In the genomic region with DNA sequence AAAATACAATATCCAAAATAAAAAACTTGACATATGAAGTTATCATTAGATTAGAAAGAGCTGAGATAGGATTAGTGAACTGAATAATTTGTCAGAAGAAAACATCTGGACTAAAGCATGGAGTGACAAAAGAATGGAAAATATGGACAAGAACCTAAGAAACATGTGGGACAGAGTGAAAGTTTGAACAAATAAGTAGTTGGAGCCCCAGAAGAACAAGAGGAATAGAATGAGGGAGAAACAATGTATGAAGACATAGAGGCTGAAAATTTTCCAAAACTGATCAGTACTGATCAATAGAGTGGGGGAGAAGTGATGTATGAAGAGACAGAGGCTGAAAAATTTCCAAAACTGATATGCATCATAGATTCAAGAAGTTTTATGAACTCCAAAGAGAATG, we compare ENCODE assay signal across 28 cellular contexts.
"Had no signal": no experiment of that assay in that cellular context is flagged by ENCODE, and none has a peak within 500 bp of the region (broad histone marks: within the 10 kb centered on the region; RNA-seq: fewer than 3 reads in every experiment).

No MANE protein-coding gene starts in this region.

- FAIRE-seq: urothelium cell line had no signal

- H3K27ac ChIP-seq: stomach, suprapubic skin, testis, thoracic aorta, thyroid gland, tibial artery, tibial nerve, transverse colon, upper lobe of left lung, upper lobe of right lung, uterus, vagina had no signal

- H3K4me1 ChIP-seq: stomach, suprapubic skin, testis, thyroid gland, tibial artery, tibial nerve, transverse colon, upper lobe of left lung, upper lobe of right lung, uterus, vagina had no signal

- H3K36me3 Mint-ChIP-seq: stimulated activated effector memory CD8-positive, alpha-beta T cell treated with anti-CD3 and anti-CD28 coated beads, Interleukin-12 subunit alpha, Interleukin-12 subunit beta, amount 100 ng/mL, for 72 hours; stimulated activated memory B cell treated with anti-CD40 and anti-IgM and Interleukin-4, amounts not matched to agents 10 μg/mL and 1 μg/mL and 100 μg/mL, for 72 hours; type B pancreatic cell had no signal

- H3K9me3 Mint-ChIP-seq: type B pancreatic cell had no signal

- H3K27ac Mint-ChIP-seq: stimulated activated effector memory CD8-positive, alpha-beta T cell treated with anti-CD3 and anti-CD28 coated beads, Interleukin-12 subunit alpha, Interleukin-12 subunit beta, amount 100 ng/mL, for 72 hours; stimulated activated memory B cell treated with anti-CD40 and anti-IgM and Interleukin-4, amounts not matched to agents 10 μg/mL and 1 μg/mL and 100 μg/mL, for 72 hours; stimulated activated naive B cell treated with anti-CD40 and anti-IgM and Interleukin-4, amounts not matched to agents 10 μg/mL and 1 μg/mL and 100 μg/mL, for 72 hours; stimulated activated naive CD8-positive, alpha-beta T cell treated with anti-CD3 and anti-CD28 coated beads, Interleukin-15, Interleukin-2, amounts not matched to agents 100 ng/mL and 50 ng/mL, for 24 hours; type B pancreatic cell had no signal

- H3K4me3 Mint-ChIP-seq: stimulated activated effector memory CD8-positive, alpha-beta T cell treated with anti-CD3 and anti-CD28 coated beads, Interleukin-12 subunit alpha, Interleukin-12 subunit beta, amount 100 ng/mL, for 72 hours; stimulated activated memory B cell treated with anti-CD40 and anti-IgM and Interleukin-4, amounts not matched to agents 10 μg/mL and 1 μg/mL and 100 μg/mL, for 72 hours; stimulated activated naive B cell treated with anti-CD40 and anti-IgM and Interleukin-4, amounts not matched to agents 10 μg/mL and 1 μg/mL and 100 μg/mL, for 72 hours; stimulated activated naive CD8-positive, alpha-beta T cell treated with anti-CD3 and anti-CD28 coated beads, Interleukin-15, Interleukin-2, amounts not matched to agents 100 ng/mL and 50 ng/mL, for 24 hours; type B pancreatic cell had no signal

- H3K36me3 ChIP-seq: stomach, suprapubic skin, thoracic aorta, thyroid gland, tibial artery, tibial nerve, transverse colon, upper lobe of left lung, upper lobe of right lung, uterus, vagina had no signal

- H3K4me1 Mint-ChIP-seq: stimulated activated effector memory CD8-positive, alpha-beta T cell treated with anti-CD3 and anti-CD28 coated beads, Interleukin-12 subunit alpha, Interleukin-12 subunit beta, amount 100 ng/mL, for 72 hours; stimulated activated memory B cell treated with anti-CD40 and anti-IgM and Interleukin-4, amounts not matched to agents 10 μg/mL and 1 μg/mL and 100 μg/mL, for 72 hours; stimulated activated naive B cell treated with anti-CD40 and anti-IgM and Interleukin-4, amounts not matched to agents 10 μg/mL and 1 μg/mL and 100 μg/mL, for 72 hours had no signal

- H3K27me3 Mint-ChIP-seq: stimulated activated naive CD8-positive, alpha-beta T cell treated with anti-CD3 and anti-CD28 coated beads, Interleukin-15, amount 100 ng/mL, for 72 hours; stimulated activated naive CD8-positive, alpha-beta T cell treated with anti-CD3 and anti-CD28 coated beads, Interleukin-15, Interleukin-2, amounts not matched to agents 100 ng/mL and 50 ng/mL, for 24 hours; type B pancreatic cell had no signal

- H3K4me3 ChIP-seq: stomach, suprapubic skin, testis, thoracic aorta, thyroid gland, tibial artery, tibial nerve, transverse colon, upper lobe of left lung, upper lobe of right lung, uterus, vagina had no signal

- H3K9me3 ChIP-seq: suprapubic skin, testis, thoracic aorta, thyroid gland, transverse colon, upper lobe of left lung, upper lobe of right lung, uterus, vagina had no signal

- ATAC-seq: stimulated activated memory B cell treated with anti-CD40 and anti-IgM and Interleukin-4, amounts not matched to agents 10 μg/mL and 1 μg/mL and 100 μg/mL, for 72 hours; stimulated activated naive B cell treated with anti-CD40 and anti-IgM and Interleukin-4, amounts not matched to agents 10 μg/mL and 1 μg/mL and 100 μg/mL, for 72 hours; stimulated activated naive CD8-positive, alpha-beta T cell treated with anti-CD3 and anti-CD28 coated beads, Interleukin-15, Interleukin-2, amounts not matched to agents 100 U/mL and 50 U/mL, for 24 hours; upper lobe of right lung had no signal

- DNase-seq: stimulated activated CD4-positive, alpha-beta T cell treated with anti-CD3 and anti-CD28 coated beads, Interleukin-2, amount 100 ng/mL, for 48 hours; stimulated activated CD4-positive, alpha-beta T cell treated with anti-CD3 and anti-CD28 coated beads, Interleukin-4, amount 100 ng/mL, for 1 hour; stimulated activated CD4-positive, alpha-beta T cell treated with anti-CD3 and anti-CD28 coated beads, Interleukin-4, amount 100 ng/mL, for 24 hours; stimulated activated CD4-positive, alpha-beta T cell treated with anti-CD3 and anti-CD28 coated beads, Interleukin-4, amount 100 ng/mL, for 4 hours; stimulated activated CD8-positive, alpha-beta memory T cell treated with anti-CD3 and anti-CD28 coated beads, Interleukin-4, amount 100 ng/mL, for 48 hours; stimulated activated naive B cell treated with anti-CD40 and anti-IgM and Interleukin-4, amounts not matched to agents 10 μg/mL and 1 μg/mL and 100 μg/mL, for 72 hours; stimulated activated naive CD4-positive, alpha-beta T cell treated with Interleukin-2 at 50 U/mL for 16 hours; stimulated activated naive CD8-positive, alpha-beta T cell treated with anti-CD3 and anti-CD28 coated beads, Interleukin-15, Interleukin-2, amounts not matched to agents 100 U/mL and 50 U/mL, for 24 hours; stomach; substantia nigra; testis; thyroid gland; tibial artery; transverse colon; trophoblast cell; upper lobe of left lung; upper lobe of right lung; uterus had no signal

- H3K27me3 ChIP-seq: stomach, suprapubic skin, testis, thyroid gland, tibial artery, tibial nerve, transverse colon, upper lobe of left lung, upper lobe of right lung, uterus, vagina had no signal
